8 cellular contexts compared by ENCODE assay signal in genomic region chr12:109888179-109889020, GRCh38. TPM values are rescaled to one million over a fixed set of nuclear protein-coding genes. Genes with fewer than 3 reads are reported as not detected.
DNase-seq lines count a peak whose midpoint lies in the region; ATAC-seq and TF ChIP-seq lines count a peak whose summit lies in the region.

No MANE protein-coding gene starts in this region.

- ATAC-seq in HCT116 (peak; percentile 77), activated B cell treated with CpG ODN at 0.5 μM for 24 hours (ENCODE audit: low read depth) (peak; percentile 58), HG03378 (IDR thresholded peaks at IDR 0.05; ENCODE audit: unreplicated experiment) (no peak)

- no peaks in the 10 kb centered on the region for H3K36me3 Mint-ChIP-seq in activated B cell treated with CpG ODN at 0.5 μM for 24 hours (ENCODE audit: low read depth)

- H3K36me3 ChIP-seq in HCT116 (ENCODE audit: control insufficient read depth in 1 of 2, insufficient read depth in 2 of 2, low read length in 2 of 2), result no peaks in the 10 kb centered on the region

- peak overlapping the region; percentile 70 for H2AFZ ChIP-seq in HCT116 (ENCODE audit: low read depth, low read length, poor library complexity, severe bottlenecking)

- peaks cover 6 to 30% of the 10 kb centered on the region in 2 experiments; a peak in 3 of 4 replicates for H3K4me1 ChIP-seq in HCT116 (ENCODE audit: control insufficient read depth in 1 of 2, insufficient read depth in 2 of 2, low read length in 2 of 2)

- peak overlapping the region; percentile 6; the same call in 1 of the 2 replicates for H3K9ac ChIP-seq in HCT116 (ENCODE audit: low read length)

- CTCF ChIA-PET in HCT116 (lab: Charles Lee) (interaction anchor here (0.7 kb wide), 1 partner anchor 43 kb away, joined by 3 read pairs; no protein-coding TSS in a partner anchor), activated B cell treated with CpG ODN at 0.5 μM for 24 hours (lab: Charles Lee) (interaction anchor here (1.6 to 1.8 kb wide), 3 partner anchors 13 to 83 kb away, joined by 3 to 10 read pairs (median 4); no protein-coding TSS in a partner anchor)

- H3K27ac Mint-ChIP-seq in activated B cell treated with CpG ODN at 0.5 μM for 24 hours, result peak overlapping the region; percentile 95

- H3K9me3 Mint-ChIP-seq in activated B cell treated with CpG ODN at 0.5 μM for 24 hours, result no peaks in the 10 kb centered on the region

- H3K27ac ChIP-seq in HCT116 (ENCODE audit: low read depth, low read length), result peak overlapping the region; percentile 38; the same call in 1 of the 2 replicates

- H3K27me3 ChIP-seq in HCT116 (ENCODE audit: insufficient read depth, low read length), result no peaks in the 10 kb centered on the region

- no peak for TF ChIP-seq CTCF in HCT116 (IDR thresholded peaks at IDR 0.05 in 2 of 3, conservative IDR thresholded peaks at IDR 0.05 in 1 of 3; ENCODE audit: borderline replicate concordance in 1 of 3, insufficient read depth in 1 of 3, low read depth in 2 of 3, low read length in 2 of 3)
- TF ChIP-seq CTCF in activated B cell treated with CpG ODN at 0.5 μM for 24 hours (IDR thresholded peaks at IDR 0.05), result no peak

- no TSS peak for BruUV-seq in HCT116 (replicated peaks; lab: Mats Ljungman, UMichigan)

- H3K9me3 ChIP-seq in HCT116 (ENCODE audit: control insufficient read depth in 1 of 2, insufficient read depth in 1 of 2, low read depth in 1 of 2, low read length in 2 of 2), result no peaks in the 10 kb centered on the region

- no peak for TF ChIP-seq POLR2A in HCT116 (IDR thresholded peaks at IDR 0.05; ENCODE audit: borderline replicate concordance, extremely low read depth, insufficient read depth, insufficient read length)

- H4K20me1 ChIP-seq in HCT116 (ENCODE audit: insufficient read depth), result no peaks in the 10 kb centered on the region

- intact Hi-C loops in HCT116 (cut with micrococcal nuclease) (no loop called here), activated B cell treated with CpG ODN at 0.5 μM for 24 hours (cut with micrococcal nuclease) (loop anchor here (1.0 kb wide), 1 partner anchor 12 kb away; the partner anchor contains the start of gene TCHP)

- TF ChIP-seq RAD21 in HCT116 (IDR thresholded peaks at IDR 0.05; ENCODE audit: low read depth), result no peak

- peak overlapping the region; percentile 28 for H3K4me2 ChIP-seq in HCT116 (ENCODE audit: low read length)

- no peak overlapping the region; a peak in 1 of 4 replicates for H3K4me3 ChIP-seq in HCT116 (replicated peaks in 1 of 2; ENCODE audit: low read depth in 1 of 2, low read length in 2 of 2)

- H3K4me3 Mint-ChIP-seq in activated B cell treated with CpG ODN at 0.5 μM for 24 hours, result peak overlapping the region; percentile 63

- POLR2A ChIA-PET in HCT116 (lab: Charles Lee) (interaction anchor here (0.7 kb wide), 1 partner anchor 355 kb away, joined by 3 read pairs; no protein-coding TSS in a partner anchor), activated B cell treated with CpG ODN at 0.5 μM for 24 hours (lab: Charles Lee) (interaction anchor here (0.6 to 1.8 kb wide), 9 partner anchors 12 to 1623 kb away, joined by 3 to 12 read pairs (median 5); partner anchors contain the start of genes ANKRD13A, ARPC3 and TCHP)

- no peaks in the 10 kb centered on the region for H3K9me2 ChIP-seq in HCT116 (ENCODE audit: insufficient read depth)

- peaks cover 54% of the 10 kb centered on the region for H3K4me1 Mint-ChIP-seq in activated B cell treated with CpG ODN at 0.5 μM for 24 hours

- RAD21 ChIA-PET in HCT116 (lab: Charles Lee; ENCODE audit: low non-redundant PET in 1 of 2, low total read pairs in 2 of 2, uncharacterized antibody in 2 of 2, unreplicated experiment in 2 of 2), result no interaction called here

- DNase-seq in A172 (ENCODE audit: low spot score) (peak; percentile 94), HCT116 (ENCODE audit: low read depth, low spot score) (peak; percentile 50), activated B cell treated with CpG ODN at 0.5 μM for 24 hours (no peak), glomerular endothelial cell (ENCODE audit: extremely low read depth, low read depth, low spot score) (peak; percentile 56), stromal cell of bone marrow (ENCODE audit: low read depth) (peak; percentile 93), germinal center (ENCODE audit: low spot score) (no peak), NCI-H1694 (lab: John Stamatoyannopoulos, UW) (no peak)

- H3K27me3 Mint-ChIP-seq in activated B cell treated with CpG ODN at 0.5 μM for 24 hours, result no peaks in the 10 kb centered on the region

- H3K79me2 ChIP-seq in HCT116 (ENCODE audit: insufficient read depth, low read length), result no peaks in the 10 kb centered on the region

TF ChIP-seq in HCT116, 20 proteins besides CTCF, POLR2A, EP300 and RAD21:
- peak; percentile 45; the same call in 1 of the 2 replicates for TF ChIP-seq POLR2AphosphoS5 (IDR thresholded peaks at IDR 0.05; ENCODE audit: low read depth, low read length)
- peak; percentile 69 for TF ChIP-seq FOSL1 (IDR thresholded peaks at IDR 0.05; ENCODE audit: low read depth)
- peak; percentile 88 for TF ChIP-seq CEBPB (IDR thresholded peaks at IDR 0.05; ENCODE audit: low read depth)
- peak; percentile 54; the same call in 1 of the 2 replicates for TF ChIP-seq CBX3 (IDR thresholded peaks at IDR 0.05; ENCODE audit: low read depth)
- peak; percentile 31 for TF ChIP-seq YY1 (IDR thresholded peaks at IDR 0.05; ENCODE audit: extremely low read depth, insufficient replicate concordance, low read depth, low read length)
- TF ChIP-seq SP1 (IDR thresholded peaks at IDR 0.05; ENCODE audit: low read depth), result peak; percentile 63
- TF ChIP-seq, protein P1, sequence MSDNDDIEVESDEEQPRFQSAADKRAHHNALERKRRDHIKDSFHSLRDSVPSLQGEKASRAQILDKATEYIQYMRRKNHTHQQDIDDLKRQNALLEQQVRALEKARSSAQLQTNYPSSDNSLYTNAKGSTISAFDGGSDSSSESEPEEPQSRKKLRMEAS (IDR thresholded peaks at IDR 0.05), result no peak; the same call in 1 of the 2 replicates
- TF ChIP-seq SIN3A (IDR thresholded peaks at IDR 0.05; ENCODE audit: low read depth), result no peak

RNA-seq across cellular contexts. Expression of gene GLTP, which starts 8.1 kb away (rescaled TPM):
- 37.9 and 39.1 TPM in 2 replicates for total RNA-seq in A172 (2014; rRNA removed; shearing (Covaris generic))
- 26.6 TPM for total RNA-seq in HCT116 (2021; ENCODE audit: unreplicated experiment)
- polyA plus RNA-seq in HCT116 (2012), result 32.5 and 54.4 TPM in 2 replicates
- total RNA-seq in activated B cell treated with CpG ODN at 0.5 μM for 24 hours, result 26.5 and 30.0 TPM in 2 replicates
- 56.5 and 57.7 TPM in 2 replicates for total RNA-seq in glomerular endothelial cell

RNA-seq across cellular contexts. Expression of gene TCHP, which starts 11.7 kb away (rescaled TPM):
- 17.6 and 21.9 TPM in 2 replicates for total RNA-seq in A172 (2014; rRNA removed; shearing (Covaris generic))
- total RNA-seq in HCT116 (2021; ENCODE audit: unreplicated experiment) (17.3 TPM), activated B cell treated with CpG ODN at 0.5 μM for 24 hours (26.0 and 28.3 TPM in 2 replicates), glomerular endothelial cell (10.5 and 23.2 TPM in 2 replicates)
- polyA plus RNA-seq in HCT116 (2012), result 10.2 and 12.3 TPM in 2 replicates

RNA-seq across cellular contexts. Expression of gene TRPV4, which starts 55.2 kb away (rescaled TPM):
- total RNA-seq in A172 (2014; rRNA removed; shearing (Covaris generic)), result not detected in 2 replicates
- total RNA-seq in HCT116 (2021; ENCODE audit: unreplicated experiment) (0.54 TPM), activated B cell treated with CpG ODN at 0.5 μM for 24 hours (not detected in 2 replicates), glomerular endothelial cell (5.9 and 7.1 TPM in 2 replicates)
- 0.30 and 0.36 TPM in 2 replicates for polyA plus RNA-seq in HCT116 (2012)

Comparison
In these comparisons a context has a peak if more than half of its experiments do, and no peak if none do; other contexts are left out.
1. DNase-seq: peak in A172 (single experiment), HCT116 (single experiment), glomerular endothelial cell (single experiment) and stromal cell of bone marrow (single experiment); none in activated B cell treated with CpG ODN at 0.5 μM for 24 hours (single experiment), germinal center (single experiment) and NCI-H1694 (single experiment).